In genomic region chr9:36969216-36969771, GRCh38 we compare ENCODE assay signal across 1 cellular context.
TF ChIP-seq lines count a peak whose summit lies in the region.

No MANE protein-coding gene starts in this region.

TF ChIP-seq in HepG2, 621 proteins besides CTCF, POLR2A, EP300 and RAD21 (continued from another document and continues in another):
- TF ChIP-seq ZBTB46 (CRISPR knock-in tag; IDR thresholded peaks at IDR 0.05; ENCODE audit: borderline replicate concordance) (no peak), ZNF292 (CRISPR knock-in tag; IDR thresholded peaks at IDR 0.05; ENCODE audit: borderline replicate concordance, low read depth) (no peak), ZGPAT (CRISPR knock-in tag; IDR thresholded peaks at IDR 0.05) (no peak), CHD4 (IDR thresholded peaks at IDR 0.05; ENCODE audit: borderline replicate concordance, low read length) (no peak), ZSCAN5A (CRISPR knock-in tag; IDR thresholded peaks at IDR 0.05; ENCODE audit: borderline replicate concordance) (no peak), GATAD2A (CRISPR knock-in tag; IDR thresholded peaks at IDR 0.05) (peak; percentile 46; the same call in 1 of the 2 replicates), NBN (conservative IDR thresholded peaks at IDR 0.05) (no peak), ZFP1 (CRISPR knock-in tag; IDR thresholded peaks at IDR 0.05) (no peak), TFDP2 (CRISPR knock-in tag; IDR thresholded peaks at IDR 0.05) (no peak), SETDB1 (CRISPR knock-in tag; IDR thresholded peaks at IDR 0.05; ENCODE audit: borderline replicate concordance) (no peak), SRSF4 (IDR thresholded peaks at IDR 0.05; ENCODE audit: low read depth, low read length, poor library complexity, severe bottlenecking) (no peak), MAZ (IDR thresholded peaks at IDR 0.05; ENCODE audit: borderline replicate concordance, low read depth, low read length) (no peak), MAZ (CRISPR knock-in tag; IDR thresholded peaks at IDR 0.05; ENCODE audit: low read depth) (no peak), ZNF883 (CRISPR knock-in tag; IDR thresholded peaks at IDR 0.05; ENCODE audit: not compliant biosample characterization) (no peak), NCOR1 (IDR thresholded peaks at IDR 0.05; ENCODE audit: borderline replicate concordance, low read length) (no peak), SAFB2 (CRISPR knock-in tag; IDR thresholded peaks at IDR 0.05; ENCODE audit: borderline replicate concordance, low read depth) (no peak), ZNF720 (CRISPR knock-in tag; IDR thresholded peaks at IDR 0.05) (no peak), ZNF549 (CRISPR knock-in tag; IDR thresholded peaks at IDR 0.05) (no peak), HDAC1 (CRISPR knock-in tag; IDR thresholded peaks at IDR 0.05) (no peak; the same call in 1 of the 2 replicates), FOXP4 (CRISPR knock-in tag; IDR thresholded peaks at IDR 0.05) (no peak), E2F1 (CRISPR knock-in tag; IDR thresholded peaks at IDR 0.05) (no peak), HNRNPL (IDR thresholded peaks at IDR 0.05; ENCODE audit: low read depth, low read length) (no peak), ARID4A (CRISPR knock-in tag; IDR thresholded peaks at IDR 0.05; ENCODE audit: borderline replicate concordance) (peak; percentile 14; the same call in 1 of the 2 replicates), SNRNP70 (IDR thresholded peaks at IDR 0.05; ENCODE audit: low read depth, low read length) (no peak), ZNF142 (CRISPR knock-in tag; IDR thresholded peaks at IDR 0.05) (no peak), ZHX1 (CRISPR knock-in tag; IDR thresholded peaks at IDR 0.05; ENCODE audit: low read depth) (no peak), ZNF644 (CRISPR knock-in tag; IDR thresholded peaks at IDR 0.05; ENCODE audit: low read depth) (peak; percentile 71; the same call in 1 of the 2 replicates), HDAC6 (IDR thresholded peaks at IDR 0.05; ENCODE audit: low read depth, low read length) (no peak), FOXP1 (IDR thresholded peaks at IDR 0.05) (no peak), FOXP1 (CRISPR knock-in tag; IDR thresholded peaks at IDR 0.05) (no peak), KDM6A (CRISPR knock-in tag; IDR thresholded peaks at IDR 0.05; ENCODE audit: low read depth) (0 out of 2 replicates have a peak, but pooled peaks have one; percentile 44), ZBTB38 (CRISPR knock-in tag; IDR thresholded peaks at IDR 0.05) (no peak), NFIB (CRISPR knock-in tag; IDR thresholded peaks at IDR 0.05; ENCODE audit: borderline replicate concordance) (no peak), MED13 (CRISPR knock-in tag; IDR thresholded peaks at IDR 0.05) (no peak), THAP11 (CRISPR knock-in tag; IDR thresholded peaks at IDR 0.05) (no peak), PHF21A (CRISPR knock-in tag; IDR thresholded peaks at IDR 0.05) (peak; percentile 39; the same call in 1 of the 2 replicates), SMAD3 (CRISPR knock-in tag; IDR thresholded peaks at IDR 0.05) (no peak), MAFF (IDR thresholded peaks at IDR 0.05; ENCODE audit: low read depth, low read length) (no peak), ZNF326 (CRISPR knock-in tag; IDR thresholded peaks at IDR 0.05; ENCODE audit: borderline replicate concordance) (no peak)
